ENCODE assay signal across 12 cellular contexts in genomic region chr5:123673107-123673506, GRCh38.
DNase-seq lines count a peak whose midpoint lies in the region; ATAC-seq, FAIRE-seq and TF ChIP-seq lines count a peak whose summit lies in the region.
"Had no signal": no experiment of that assay in that cellular context is flagged by ENCODE, and none has a peak within 500 bp of the region (broad histone marks: within the 10 kb centered on the region; RNA-seq: fewer than 3 reads in every experiment).

No MANE protein-coding gene starts in this region.

- no peak overlapping the region for H3K4me2 ChIP-seq in keratinocyte (ENCODE audit: control insufficient read depth, extremely low read depth, insufficient read depth, low read depth, low read length)

- DNase-seq in Right ventricle myocardium superior (no peak), cardiac septum (ENCODE audit: low spot score) (no peak), amniotic epithelial cell (ENCODE audit: low read depth) (peak; percentile 6), keratinocyte (ENCODE audit: low read depth, low spot score) (no peak), type B pancreatic cell (ENCODE audit: extremely low spot score, unreplicated experiment) (no peak), GM12891 (ENCODE audit: insufficient read length, low spot score) (no peak)
- DNase-seq: activated naive CD8-positive, alpha-beta T cell treated with anti-CD3 and anti-CD28 coated beads, Interleukin-2, amount 10 ng/mL, durations not matched to agents 7 days and 5 days; AML-193; dermis blood vessel endothelial cell; PC-3 had no signal

- H3K9ac ChIP-seq in keratinocyte (ENCODE audit: control insufficient read depth, extremely low read depth, insufficient read depth, low read length), result no peak overlapping the region

- peaks cover 15% of the 10 kb centered on the region for H3K4me1 Mint-ChIP-seq in type B pancreatic cell (ENCODE audit: unreplicated experiment)
- H3K4me1 Mint-ChIP-seq: activated naive CD8-positive, alpha-beta T cell treated with anti-CD3 and anti-CD28 coated beads, Interleukin-2, amount 10 ng/mL, durations not matched to agents 7 days and 5 days had no signal

- H3K27me3 Mint-ChIP-seq in type B pancreatic cell, result peaks cover 20% of the 10 kb centered on the region
- H3K27me3 Mint-ChIP-seq: activated naive CD8-positive, alpha-beta T cell treated with anti-CD3 and anti-CD28 coated beads, Interleukin-2, amount 10 ng/mL, durations not matched to agents 7 days and 5 days had no signal

- H3K9me3 ChIP-seq in keratinocyte (ENCODE audit: control insufficient read depth, low read depth, low read length), result no peaks in the 10 kb centered on the region

- H3K4me1 ChIP-seq in keratinocyte (ENCODE audit: control insufficient read depth, extremely low read depth, insufficient read depth, low read length), result peaks cover 3% of the 10 kb centered on the region

- H3K36me3 ChIP-seq in keratinocyte (ENCODE audit: control insufficient read depth in 2 of 2, extremely low read depth in 1 of 2, insufficient read depth in 2 of 2, low read length in 2 of 2), result no peaks in the 10 kb centered on the region

- no peak overlapping the region for H3K27ac ChIP-seq in keratinocyte (ENCODE audit: control insufficient read depth, insufficient read depth, low read length)

- no peak overlapping the region for H3K4me3 Mint-ChIP-seq in type B pancreatic cell
- H3K4me3 Mint-ChIP-seq: activated naive CD8-positive, alpha-beta T cell treated with anti-CD3 and anti-CD28 coated beads, Interleukin-2, amount 10 ng/mL, durations not matched to agents 7 days and 5 days had no signal

- no peak overlapping the region for H2AFZ ChIP-seq in keratinocyte (ENCODE audit: control insufficient read depth, low read length)

- no peak for TF ChIP-seq CTCF in keratinocyte (optimal IDR thresholded peaks at IDR 0.05 in 1 of 3, IDR thresholded peaks at IDR 0.05 in 1 of 3, conservative IDR thresholded peaks at IDR 0.05 in 1 of 3; ENCODE audit: extremely low read depth in 1 of 3, insufficient read depth in 2 of 3, low read length in 3 of 3)
- TF ChIP-seq CTCF in type B pancreatic cell (conservative IDR thresholded peaks at IDR 0.05), result peak; percentile 45

- H3K9me3 Mint-ChIP-seq in type B pancreatic cell, result no peaks in the 10 kb centered on the region

- peaks cover 7% of the 10 kb centered on the region for H3K36me3 Mint-ChIP-seq in type B pancreatic cell
- H3K36me3 Mint-ChIP-seq: activated naive CD8-positive, alpha-beta T cell treated with anti-CD3 and anti-CD28 coated beads, Interleukin-2, amount 10 ng/mL, durations not matched to agents 7 days and 5 days had no signal

- peak; percentile 76 for FAIRE-seq in keratinocyte (lab: Jason Lieb, UNC)
- FAIRE-seq in GM12891 (lab: Jason Lieb, UNC), result no peak

- H3K4me3 ChIP-seq in keratinocyte (ENCODE audit: control insufficient read depth in 2 of 3, extremely low read depth in 1 of 3, insufficient read depth in 2 of 3, low read depth in 1 of 3, low read length in 3 of 3), result no peak overlapping the region

- no peaks in the 10 kb centered on the region for H4K20me1 ChIP-seq in keratinocyte (ENCODE audit: control insufficient read depth, extremely low read depth, insufficient read depth, low read length)

- no peak for TF ChIP-seq POLR2A in GM12891 (IDR thresholded peaks at IDR 0.05; ENCODE audit: low read depth, low read length)

- H3K27ac Mint-ChIP-seq in type B pancreatic cell, result peak overlapping the region; percentile 57
- H3K27ac Mint-ChIP-seq: activated naive CD8-positive, alpha-beta T cell treated with anti-CD3 and anti-CD28 coated beads, Interleukin-2, amount 10 ng/mL, durations not matched to agents 7 days and 5 days had no signal

- dilution Hi-C loops in keratinocyte (cut with MboI; ENCODE audit: extremely low pct_ligation_motif_present, low sequenced_read_pairs), result no loop called here

- no peaks in the 10 kb centered on the region for H3K9me1 ChIP-seq in keratinocyte (ENCODE audit: control insufficient read depth, extremely low read depth, insufficient read depth, low read length)

- ATAC-seq in Right ventricle myocardium superior (ENCODE audit: poor library complexity) (peak; percentile 94), GM21737 (IDR thresholded peaks at IDR 0.05; ENCODE audit: unreplicated experiment) (no peak), GM21576 (IDR thresholded peaks at IDR 0.05; ENCODE audit: unreplicated experiment) (no peak)
- ATAC-seq: PC-3 had no signal

- H3K79me2 ChIP-seq in keratinocyte (ENCODE audit: control insufficient read depth, insufficient read depth, low read length), result no peaks in the 10 kb centered on the region

- no peaks in the 10 kb centered on the region for H3K27me3 ChIP-seq in keratinocyte (ENCODE audit: control insufficient read depth, extremely low read depth, insufficient read depth, low read length)

- intact Hi-C loops in Right ventricle myocardium superior (cut with DNase I) (loop anchor here (10.0 kb wide), 1 partner anchor 142 kb away; no protein-coding TSS in a partner anchor), cardiac septum (cut with DNase I) (no loop called here)

TF ChIP-seq in GM12891, 5 proteins besides CTCF, POLR2A, EP300 and RAD21:
- TF ChIP-seq POLR2AphosphoS5 (IDR thresholded peaks at IDR 0.05; ENCODE audit: low read depth, low read length) (no peak), POU2F2 (IDR thresholded peaks at IDR 0.05; ENCODE audit: low read depth, low read length) (no peak), SPI1 (IDR thresholded peaks at IDR 0.05; ENCODE audit: low read depth, low read length) (no peak), PAX5 (IDR thresholded peaks at IDR 0.05; ENCODE audit: insufficient read depth, low read length, severe bottlenecking) (no peak), TAF1 (IDR thresholded peaks at IDR 0.05; ENCODE audit: low read depth, low read length) (no peak)
